Comparison of ENCODE assay signal across 22 cellular contexts in the genomic region with DNA sequence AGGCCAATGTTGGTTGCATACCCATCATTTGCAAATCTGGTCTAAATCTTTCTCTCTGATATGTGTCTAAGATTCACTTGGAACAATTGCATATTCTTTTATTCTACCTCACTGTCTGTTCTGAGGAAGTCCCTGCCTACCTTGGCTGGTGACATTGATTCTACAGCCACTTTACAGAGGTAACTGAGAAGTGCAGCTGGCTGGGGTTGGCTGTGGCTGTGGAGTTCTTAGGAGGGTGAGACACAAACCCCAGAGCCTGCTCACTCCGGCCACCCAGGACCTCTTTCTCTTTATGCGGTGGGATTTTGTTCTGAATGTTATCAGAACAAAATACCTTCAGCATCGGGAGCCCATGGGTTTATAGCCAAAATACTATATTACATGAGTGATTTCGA.
"Had no signal": no experiment of that assay in that cellular context is flagged by ENCODE, and none has a peak within 500 bp of the region (broad histone marks: within the 10 kb centered on the region; RNA-seq: fewer than 3 reads in every experiment).

No MANE protein-coding gene starts in this region.

- H3K9me3 ChIP-seq: left lung, sigmoid colon, thyroid gland, upper lobe of right lung had no signal

- H3K27me3 ChIP-seq: cardiac muscle cell, sigmoid colon, thyroid gland, upper lobe of right lung had no signal

- H3K9me3 Mint-ChIP-seq: activated naive CD4-positive, alpha-beta T cell treated with anti-CD3 and anti-CD28 coated beads, Interleukin-2, amount 10 ng/mL, durations not matched to agents 7 days and 5 days; activated T-cell treated with anti-CD3 and anti-CD28 coated beads, Interleukin-2, amount 50 U/mL, for 72 hours; immature natural killer cell; naive thymus-derived CD8-positive, alpha-beta T cell; stimulated activated naive CD8-positive, alpha-beta T cell treated with anti-CD3 and anti-CD28 coated beads, Interleukin-15, Interleukin-2, amounts not matched to agents 100 ng/mL and 50 ng/mL, for 24 hours had no signal

- H3K4me3 ChIP-seq: cardiac muscle cell, left lung, lung, sigmoid colon, thyroid gland, upper lobe of right lung had no signal

- FAIRE-seq: endometrium had no signal

- DNase-seq: activated CD4-positive, alpha-beta T cell treated with anti-CD3 and anti-CD28 coated beads for 1 hour; activated CD4-positive, alpha-beta T cell treated with anti-CD3 and anti-CD28 coated beads, Interleukin-2, amount 50 U/mL, for 4 hours; activated CD8-positive, alpha-beta memory T cell treated with anti-CD3 and anti-CD28 coated beads, Interleukin-2, amount 50 U/mL, for 48 hours; activated effector memory CD4-positive, alpha-beta T cell treated with anti-CD3 and anti-CD28 coated beads, Interleukin-2, amount 50 U/mL, for 16 hours; activated naive CD4-positive, alpha-beta T cell treated with anti-CD3 and anti-CD28 coated beads, Interleukin-2, amount 10 ng/mL, durations not matched to agents 7 days and 5 days; amygdala; cortex of kidney; effector CD4-positive, alpha-beta T cell; erythroblast; immature natural killer cell; left lung; naive thymus-derived CD8-positive, alpha-beta T cell; retina; sigmoid colon; T-helper 9 cell; thyroid gland; upper lobe of right lung had no signal

- H3K27ac Mint-ChIP-seq: activated naive CD4-positive, alpha-beta T cell treated with anti-CD3 and anti-CD28 coated beads, Interleukin-2, amount 10 ng/mL, durations not matched to agents 7 days and 5 days; activated T-cell treated with anti-CD3 and anti-CD28 coated beads, Interleukin-2, amount 50 U/mL, for 72 hours; immature natural killer cell; stimulated activated naive CD8-positive, alpha-beta T cell treated with anti-CD3 and anti-CD28 coated beads, Interleukin-15, Interleukin-2, amounts not matched to agents 100 ng/mL and 50 ng/mL, for 24 hours had no signal

- H3K36me3 Mint-ChIP-seq: activated naive CD4-positive, alpha-beta T cell treated with anti-CD3 and anti-CD28 coated beads, Interleukin-2, amount 10 ng/mL, durations not matched to agents 7 days and 5 days; immature natural killer cell; naive thymus-derived CD8-positive, alpha-beta T cell had no signal

- H3K4me1 Mint-ChIP-seq: immature natural killer cell had no signal

- H3K4me1 ChIP-seq: left lung, upper lobe of right lung had no signal

- ATAC-seq: left lung; naive thymus-derived CD8-positive, alpha-beta T cell had no signal

- H3K4me3 Mint-ChIP-seq: activated naive CD4-positive, alpha-beta T cell treated with anti-CD3 and anti-CD28 coated beads, Interleukin-2, amount 10 ng/mL, durations not matched to agents 7 days and 5 days; immature natural killer cell; naive thymus-derived CD8-positive, alpha-beta T cell; stimulated activated naive CD8-positive, alpha-beta T cell treated with anti-CD3 and anti-CD28 coated beads, Interleukin-15, Interleukin-2, amounts not matched to agents 100 ng/mL and 50 ng/mL, for 24 hours had no signal

- H3K27ac ChIP-seq: cardiac muscle cell, left lung, sigmoid colon, thyroid gland, upper lobe of right lung had no signal

- H3K36me3 ChIP-seq: cardiac muscle cell, left lung, sigmoid colon, thyroid gland, upper lobe of right lung had no signal
